Comparison of ENCODE assay signal across 11 cellular contexts in genomic region chr2:218046234-218046633, GRCh38. TPM values are rescaled to one million over a fixed set of nuclear protein-coding genes. Genes with fewer than 3 reads are reported as not detected.
DNase-seq lines count a peak whose midpoint lies in the region; ATAC-seq and TF ChIP-seq lines count a peak whose summit lies in the region.
"Had no signal": no experiment of that assay in that cellular context is flagged by ENCODE, and none has a peak within 500 bp of the region (broad histone marks: within the 10 kb centered on the region; RNA-seq: fewer than 3 reads in every experiment).

No MANE protein-coding gene starts in this region.

- no peak for DNase-seq in activated naive CD8-positive, alpha-beta T cell treated with anti-CD3 and anti-CD28 coated beads for 36 hours
- DNase-seq in NCI-H1105 treated with DMSO at 0.1 percent for 48 hours (lab: John Stamatoyannopoulos, UW), result no peak
- DNase-seq in EL, result no peak
- DNase-seq: endodermal cell, NCI-H510A treated with DMSO at 0.1 percent for 48 hours had no signal

- H3K4me1 Mint-ChIP-seq in activated T-helper 17 cell treated with anti-CD3 and anti-CD28 coated beads, Interleukin-2, amount 50 U/mL, for 72 hours, result no peaks in the 10 kb centered on the region
- H3K4me1 Mint-ChIP-seq in activated naive CD8-positive, alpha-beta T cell treated with anti-CD3 and anti-CD28 coated beads for 36 hours, result peaks cover 6% of the 10 kb centered on the region
- H3K4me1 Mint-ChIP-seq: endodermal cell had no signal

- no peaks in the 10 kb centered on the region for H3K36me3 ChIP-seq in gastroesophageal sphincter

- no peak for TF ChIP-seq EP300 in gastroesophageal sphincter (IDR thresholded peaks at IDR 0.05)

- H3K9me3 ChIP-seq in gastroesophageal sphincter, result peaks cover 0 to 17% (median 0%) of the 10 kb centered on the region in 3 donors

- no peak overlapping the region for H3K27ac Mint-ChIP-seq in activated T-helper 17 cell treated with anti-CD3 and anti-CD28 coated beads, Interleukin-2, amount 50 U/mL, for 72 hours
- no peak overlapping the region for H3K27ac Mint-ChIP-seq in activated naive CD8-positive, alpha-beta T cell treated with anti-CD3 and anti-CD28 coated beads for 36 hours
- H3K27ac Mint-ChIP-seq: activated naive CD4-positive, alpha-beta T cell treated with anti-CD3 and anti-CD28 coated beads, Interleukin-2, amount 50 U/mL, for 72 hours; endodermal cell had no signal

- no peak for TF ChIP-seq CTCF in gastroesophageal sphincter (IDR thresholded peaks at IDR 0.05)

- no peaks in the 10 kb centered on the region for H3K36me3 Mint-ChIP-seq in activated T-helper 17 cell treated with anti-CD3 and anti-CD28 coated beads, Interleukin-2, amount 50 U/mL, for 72 hours (ENCODE audit: low read depth)
- peaks cover 10% of the 10 kb centered on the region for H3K36me3 Mint-ChIP-seq in activated naive CD8-positive, alpha-beta T cell treated with anti-CD3 and anti-CD28 coated beads for 36 hours

- H3K27me3 ChIP-seq in gastroesophageal sphincter, result no peaks in the 10 kb centered on the region

- no peaks in the 10 kb centered on the region for H3K4me1 ChIP-seq in gastroesophageal sphincter

- H3K9me3 Mint-ChIP-seq in activated T-helper 17 cell treated with anti-CD3 and anti-CD28 coated beads, Interleukin-2, amount 50 U/mL, for 72 hours, result peaks cover 10% of the 10 kb centered on the region
- H3K9me3 Mint-ChIP-seq in activated naive CD8-positive, alpha-beta T cell treated with anti-CD3 and anti-CD28 coated beads for 36 hours, result peaks cover 22% of the 10 kb centered on the region

- peaks cover 9% of the 10 kb centered on the region for H3K27me3 Mint-ChIP-seq in activated T-helper 17 cell treated with anti-CD3 and anti-CD28 coated beads, Interleukin-2, amount 50 U/mL, for 72 hours
- H3K27me3 Mint-ChIP-seq in activated naive CD8-positive, alpha-beta T cell treated with anti-CD3 and anti-CD28 coated beads for 36 hours, result peaks cover 22% of the 10 kb centered on the region

- TF ChIP-seq POLR2A in gastroesophageal sphincter (IDR thresholded peaks at IDR 0.05), result no peak

- no peak overlapping the region for H3K4me3 ChIP-seq in gastroesophageal sphincter

- no peak overlapping the region for H3K4me3 Mint-ChIP-seq in activated T-helper 17 cell treated with anti-CD3 and anti-CD28 coated beads, Interleukin-2, amount 50 U/mL, for 72 hours
- no peak overlapping the region for H3K4me3 Mint-ChIP-seq in activated naive CD8-positive, alpha-beta T cell treated with anti-CD3 and anti-CD28 coated beads for 36 hours
- H3K4me3 Mint-ChIP-seq: endodermal cell had no signal

- peak; percentile 85 for ATAC-seq in GM18502 (IDR thresholded peaks at IDR 0.05; ENCODE audit: poor library complexity, unreplicated experiment)
- ATAC-seq in GM21529 (IDR thresholded peaks at IDR 0.05; ENCODE audit: unreplicated experiment), result peak; percentile 91
- peak; percentile 81 for ATAC-seq in HG03439 (IDR thresholded peaks at IDR 0.05; ENCODE audit: unreplicated experiment)
- peak; percentile 39 for ATAC-seq in gastroesophageal sphincter
- ATAC-seq in activated T-helper 17 cell treated with anti-CD3 and anti-CD28 coated beads, Interleukin-2, amount 50 U/mL, for 72 hours (replicated peaks), result no peak
- ATAC-seq: activated naive CD4-positive, alpha-beta T cell treated with anti-CD3 and anti-CD28 coated beads, Interleukin-2, amount 50 U/mL, for 72 hours had no signal

- no peak overlapping the region for H3K27ac ChIP-seq in gastroesophageal sphincter

- WGBS in gastroesophageal sphincter (ENCODE audit: low coverage in 1 of 2), 2 donors, result 59 to 100% methylated on average over 1 to 4 of the region's 4 CpGs

RNA-seq across cellular contexts. Expression of gene RUFY4, which starts 22.8 kb away (rescaled TPM):
- total RNA-seq in gastroesophageal sphincter, result not detected
- total RNA-seq in activated T-helper 17 cell treated with anti-CD3 and anti-CD28 coated beads, Interleukin-2, amount 50 U/mL, for 72 hours, result 1 to 10 TPM in 1 of 2 donors, under 1 TPM in 1; 0.19 to 2.4 TPM
- total RNA-seq in activated naive CD8-positive, alpha-beta T cell treated with anti-CD3 and anti-CD28 coated beads for 36 hours, result 1 to 10 TPM; 1.6 to 2.0 TPM

RNA-seq across cellular contexts. Expression of gene TNS1, which starts 43.4 kb away (rescaled TPM):
- total RNA-seq in gastroesophageal sphincter, result 1,000 to 10,000 TPM in 3 of 4 donors, 100 to 1,000 TPM in 1; 825 to 2,193 (median 1,462) TPM
- total RNA-seq in activated T-helper 17 cell treated with anti-CD3 and anti-CD28 coated beads, Interleukin-2, amount 50 U/mL, for 72 hours, result 10 to 100 TPM in 1 of 2 donors, 1 to 10 TPM in 1; 4.4 to 44.9 TPM
- 1 to 10 TPM in 1 of 2 experiments, under 1 TPM in 1; 0.89 to 1.4 TPM for total RNA-seq in activated naive CD8-positive, alpha-beta T cell treated with anti-CD3 and anti-CD28 coated beads for 36 hours

Comparison
In these comparisons a context has a peak if more than half of its experiments do, and no peak if none do; other contexts are left out.
1. RNA of gene TNS1, which starts 43.4 kb away (total RNA-seq): 825 to 2,193 TPM in gastroesophageal sphincter; 4.4 to 44.9 TPM in activated T-helper 17 cell treated with anti-CD3 and anti-CD28 coated beads, Interleukin-2, amount 50 U/mL, for 72 hours and 0.89 to 1.4 TPM in activated naive CD8-positive, alpha-beta T cell treated with anti-CD3 and anti-CD28 coated beads for 36 hours; every median in the first group is over 10 times any median in the second.